10 cellular contexts compared by ENCODE assay signal in genomic region chr4:100582146-100582545, GRCh38.
"Had no signal": no experiment of that assay in that cellular context is flagged by ENCODE, and none has a peak within 500 bp of the region (broad histone marks: within the 10 kb centered on the region; RNA-seq: fewer than 3 reads in every experiment).

No MANE protein-coding gene starts in this region.

- H3K4me3 Mint-ChIP-seq: activated naive CD4-positive, alpha-beta T cell treated with anti-CD3 and anti-CD28 coated beads, Interleukin-2, amount 10 ng/mL, durations not matched to agents 7 days and 5 days; naive thymus-derived CD8-positive, alpha-beta T cell had no signal

- H3K4me1 ChIP-seq: adrenal gland, left ventricle myocardium inferior, stomach had no signal

- H3K27me3 Mint-ChIP-seq: activated naive CD4-positive, alpha-beta T cell treated with anti-CD3 and anti-CD28 coated beads, Interleukin-2, amount 10 ng/mL, durations not matched to agents 7 days and 5 days had no signal

- H3K27me3 ChIP-seq: adrenal gland, stomach had no signal

- H3K36me3 ChIP-seq: adrenal gland, left ventricle myocardium inferior, stomach, thoracic aorta had no signal

- H3K4me3 ChIP-seq: adrenal gland, left ventricle myocardium inferior, stomach, thoracic aorta had no signal

- H3K9me3 ChIP-seq: adrenal gland, left ventricle myocardium inferior, stomach, thoracic aorta had no signal

- H3K9me3 Mint-ChIP-seq: activated naive CD4-positive, alpha-beta T cell treated with anti-CD3 and anti-CD28 coated beads, Interleukin-2, amount 10 ng/mL, durations not matched to agents 7 days and 5 days; activated T-helper 2 cell treated with anti-CD3 and anti-CD28 coated beads, Interferon-gamma antibody, Interleukin-2, Interleukin-4, amounts not matched to agents 10 μg/mL and 5 μg/mL and 100 μg/mL, durations not matched to agents 14 hours and 24 hours and 36 hours; naive thymus-derived CD8-positive, alpha-beta T cell had no signal

- H3K36me3 Mint-ChIP-seq: activated naive CD4-positive, alpha-beta T cell treated with anti-CD3 and anti-CD28 coated beads, Interleukin-2, amount 10 ng/mL, durations not matched to agents 7 days and 5 days; naive thymus-derived CD8-positive, alpha-beta T cell had no signal

- DNase-seq: activated CD4-positive, alpha-beta T cell treated with anti-CD3 and anti-CD28 coated beads, Interleukin-2, amount 50 U/mL, for 48 hours; activated naive CD4-positive, alpha-beta T cell treated with anti-CD3 and anti-CD28 coated beads, Interleukin-2, amount 10 ng/mL, durations not matched to agents 7 days and 5 days; adrenal gland; hippocampal formation; left ventricle myocardium inferior; naive thymus-derived CD8-positive, alpha-beta T cell; stomach had no signal

- ATAC-seq: naive thymus-derived CD8-positive, alpha-beta T cell had no signal

- H3K4me1 Mint-ChIP-seq: activated naive CD4-positive, alpha-beta T cell treated with anti-CD3 and anti-CD28 coated beads, Interleukin-2, amount 10 ng/mL, durations not matched to agents 7 days and 5 days; naive thymus-derived CD8-positive, alpha-beta T cell had no signal

- H3K27ac Mint-ChIP-seq: activated naive CD4-positive, alpha-beta T cell treated with anti-CD3 and anti-CD28 coated beads, Interleukin-2, amount 10 ng/mL, durations not matched to agents 7 days and 5 days; activated T-helper 2 cell treated with anti-CD3 and anti-CD28 coated beads, Interferon-gamma antibody, Interleukin-2, Interleukin-4, amounts not matched to agents 10 μg/mL and 5 μg/mL and 100 μg/mL, durations not matched to agents 14 hours and 24 hours and 36 hours; naive thymus-derived CD8-positive, alpha-beta T cell had no signal

- H3K27ac ChIP-seq: adrenal gland, left ventricle myocardium inferior, stomach, thoracic aorta, VCaP had no signal
